In the genomic region with DNA sequence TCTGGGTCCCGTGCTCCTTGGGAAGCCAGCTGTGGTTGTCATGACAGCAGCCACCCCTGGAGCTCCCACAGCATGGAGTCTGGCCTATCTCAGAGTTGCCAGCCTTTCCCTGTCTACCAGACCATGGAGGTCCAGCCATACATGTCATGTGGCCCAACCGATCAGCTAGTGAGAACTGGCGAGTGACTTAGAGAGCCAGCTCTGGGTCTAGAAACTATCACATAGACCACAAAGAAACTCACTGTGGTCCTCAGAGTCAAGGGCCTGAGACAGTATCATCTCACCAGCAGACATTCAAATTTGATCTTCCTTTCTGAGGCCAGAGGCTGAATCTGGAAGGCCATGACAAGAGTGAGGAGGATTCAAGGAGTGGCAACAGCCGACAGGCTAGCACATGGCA, we compare ENCODE assay signal across 16 cellular contexts.
DNase-seq lines count a peak whose midpoint lies in the region; ATAC-seq lines count a peak whose summit lies in the region.
"Had no signal": no experiment of that assay in that cellular context is flagged by ENCODE, and none has a peak within 500 bp of the region (broad histone marks: within the 10 kb centered on the region; RNA-seq: fewer than 3 reads in every experiment).

No MANE protein-coding gene starts in this region.

- no peaks in the 10 kb centered on the region for H3K36me3 ChIP-seq in MG63

- DNase-seq in MG63 (no peak), NOMO-1 treated with DMSO at 0.1 percent for 48 hours (lab: John Stamatoyannopoulos, UW; ENCODE audit: unreplicated experiment) (no peak), activated gamma-delta T cell treated with Interleukin-2 at 50 U/mL for 16 hours (no peak), NCI-H524 treated with DMSO at 0.1 percent for 48 hours (lab: John Stamatoyannopoulos, UW) (no peak)
- DNase-seq: activated CD8-positive, alpha-beta memory T cell treated with anti-CD3 and anti-CD28 coated beads, Interleukin-2, amount 10 ng/mL, durations not matched to agents 7 days and 5 days; activated naive CD8-positive, alpha-beta T cell treated with anti-CD3 and anti-CD28 coated beads, Interleukin-2, amount 10 ng/mL, durations not matched to agents 7 days and 5 days; CD4-positive, CD25-positive, alpha-beta regulatory T cell; HFFc6; mesenchymal stem cell; NCI-H2227 treated with DMSO at 0.1 percent for 48 hours; RPMI8226; stimulated activated naive CD8-positive, alpha-beta T cell treated with anti-CD3 and anti-CD28 coated beads, Interleukin-15, Interleukin-2, amounts not matched to agents 100 U/mL and 50 U/mL, for 24 hours had no signal

- ATAC-seq in GM18870 (IDR thresholded peaks at IDR 0.05; ENCODE audit: unreplicated experiment) (peak; percentile 90), GM21515 (IDR thresholded peaks at IDR 0.05; ENCODE audit: unreplicated experiment) (peak; percentile 94), HG03025 (IDR thresholded peaks at IDR 0.05; ENCODE audit: low FRiP score, unreplicated experiment) (peak; percentile 91), HG03571 (IDR thresholded peaks at IDR 0.05; ENCODE audit: unreplicated experiment) (peak; percentile 95)
- ATAC-seq: activated CD8-positive, alpha-beta memory T cell treated with anti-CD3 and anti-CD28 coated beads, Interleukin-2, amount 10 ng/mL, durations not matched to agents 7 days and 5 days; stimulated activated naive CD8-positive, alpha-beta T cell treated with anti-CD3 and anti-CD28 coated beads, Interleukin-15, Interleukin-2, amounts not matched to agents 100 U/mL and 50 U/mL, for 24 hours had no signal

- H3K27me3 ChIP-seq in MG63 = peaks cover 6% of the 10 kb centered on the region; the same call in 1 of the 2 replicates

- H3K9me3 ChIP-seq in MG63 = no peaks in the 10 kb centered on the region

- no peak overlapping the region for H3K4me3 ChIP-seq in MG63
